19 cellular contexts compared by ENCODE assay signal in genomic region chr4:8939160-8939855, GRCh38.
"Had no signal": no experiment of that assay in that cellular context is flagged by ENCODE, and none has a peak within 500 bp of the region (broad histone marks: within the 10 kb centered on the region; RNA-seq: fewer than 3 reads in every experiment).

No MANE protein-coding gene starts in this region.

- H3K4me1 Mint-ChIP-seq: activated CD4-positive, alpha-beta T cell treated with anti-CD3 and anti-CD28 coated beads, Interleukin-2, amount 10 ng/mL, durations not matched to agents 7 days and 5 days; activated naive CD8-positive, alpha-beta T cell treated with anti-CD3 and anti-CD28 coated beads, Interleukin-2, amount 10 ng/mL, durations not matched to agents 7 days and 5 days; stimulated activated naive CD8-positive, alpha-beta T cell treated with anti-CD3 and anti-CD28 coated beads, Interleukin-15, amount 100 ng/mL, for 72 hours had no signal

- H3K9me3 ChIP-seq: colonic mucosa, lower lobe of right lung, prostate gland had no signal

- H3K27me3 ChIP-seq: colonic mucosa had no signal

- H3K9me3 Mint-ChIP-seq: activated naive CD8-positive, alpha-beta T cell treated with anti-CD3 and anti-CD28 coated beads, Interleukin-2, amount 10 ng/mL, durations not matched to agents 7 days and 5 days; T-helper 2 cell treated with Interferon-gamma antibody and Interleukin-4, amounts not matched to agents 5 μg/mL and 100 μg/mL, for 36 hours had no signal

- H3K4me1 ChIP-seq: colonic mucosa, lower lobe of right lung, prostate gland had no signal

- H3K36me3 Mint-ChIP-seq: activated naive CD8-positive, alpha-beta T cell treated with anti-CD3 and anti-CD28 coated beads, Interleukin-2, amount 10 ng/mL, durations not matched to agents 7 days and 5 days; brain had no signal

- ATAC-seq: left cardiac atrium had no signal

- H3K27me3 Mint-ChIP-seq: activated CD4-positive, alpha-beta T cell treated with anti-CD3 and anti-CD28 coated beads, Interleukin-2, amount 10 ng/mL, durations not matched to agents 7 days and 5 days; activated naive CD8-positive, alpha-beta T cell treated with anti-CD3 and anti-CD28 coated beads, Interleukin-2, amount 10 ng/mL, durations not matched to agents 7 days and 5 days; stimulated activated naive CD8-positive, alpha-beta T cell treated with anti-CD3 and anti-CD28 coated beads, Interleukin-15, amount 100 ng/mL, for 72 hours had no signal

- H3K4me3 ChIP-seq: colonic mucosa, lower lobe of right lung, prostate gland had no signal

- H3K27ac Mint-ChIP-seq: activated CD4-positive, alpha-beta T cell treated with anti-CD3 and anti-CD28 coated beads, Interleukin-2, amount 10 ng/mL, durations not matched to agents 7 days and 5 days; activated naive CD8-positive, alpha-beta T cell treated with anti-CD3 and anti-CD28 coated beads, Interleukin-2, amount 10 ng/mL, durations not matched to agents 7 days and 5 days; brain; stimulated activated naive CD8-positive, alpha-beta T cell treated with anti-CD3 and anti-CD28 coated beads, Interleukin-15, amount 100 ng/mL, for 72 hours; T-helper 2 cell treated with Interferon-gamma antibody and Interleukin-4, amounts not matched to agents 5 μg/mL and 100 μg/mL, for 36 hours had no signal

- H3K27ac ChIP-seq: colonic mucosa, lower lobe of right lung, prostate gland had no signal

- H3K36me3 ChIP-seq: colonic mucosa, lower lobe of right lung, prostate gland had no signal

- DNase-seq: activated CD4-positive, alpha-beta T cell treated with anti-CD3 and anti-CD28 coated beads, Interleukin-2, amount 10 ng/mL, durations not matched to agents 7 days and 5 days; activated CD4-positive, CD25-positive, alpha-beta regulatory T cell; activated CD8-positive, alpha-beta memory T cell treated with anti-CD3 and anti-CD28 coated beads for 24 hours; activated naive CD4-positive, alpha-beta T cell; activated naive CD8-positive, alpha-beta T cell treated with anti-CD3 and anti-CD28 coated beads, Interleukin-2, amount 10 ng/mL, durations not matched to agents 7 days and 5 days; central memory CD4-positive, alpha-beta T cell; colonic mucosa; effector CD8-positive, alpha-beta T cell; foreskin fibroblast; glutamatergic neuron; left cardiac atrium; lower lobe of right lung; midbrain; stimulated activated CD4-positive, alpha-beta T cell treated with anti-CD3 and anti-CD28 coated beads, Interleukin-4, amount 100 ng/mL, for 4 hours; stimulated activated CD8-positive, alpha-beta memory T cell treated with anti-CD3 and anti-CD28 coated beads, Interleukin-4, amount 100 ng/mL, for 48 hours; stimulated activated naive CD8-positive, alpha-beta T cell treated with anti-CD3 and anti-CD28 coated beads, Interleukin-15, amount 100 ng/mL, for 72 hours had no signal

- H3K4me3 Mint-ChIP-seq: activated CD4-positive, alpha-beta T cell treated with anti-CD3 and anti-CD28 coated beads, Interleukin-2, amount 10 ng/mL, durations not matched to agents 7 days and 5 days; activated naive CD8-positive, alpha-beta T cell treated with anti-CD3 and anti-CD28 coated beads, Interleukin-2, amount 10 ng/mL, durations not matched to agents 7 days and 5 days; brain; stimulated activated naive CD8-positive, alpha-beta T cell treated with anti-CD3 and anti-CD28 coated beads, Interleukin-15, amount 100 ng/mL, for 72 hours; T-helper 2 cell treated with Interferon-gamma antibody and Interleukin-4, amounts not matched to agents 5 μg/mL and 100 μg/mL, for 36 hours had no signal
